In genomic region chr3:135366816-135367215, GRCh38 we compare ENCODE assay signal across 27 cellular contexts.
DNase-seq lines count a peak whose midpoint lies in the region; ATAC-seq, FAIRE-seq and TF ChIP-seq lines count a peak whose summit lies in the region.
"Had no signal": no experiment of that assay in that cellular context is flagged by ENCODE, and none has a peak within 500 bp of the region (broad histone marks: within the 10 kb centered on the region; RNA-seq: fewer than 3 reads in every experiment).

No MANE protein-coding gene starts in this region.

- no peak overlapping the region for H3K9ac ChIP-seq in PC-3 (ENCODE audit: low read length)
- H3K9ac ChIP-seq: BLaER1 treated with 17β-estradiol and CSF1 and Interleukin-3, amounts not matched to agents 10 nM and 100 nM had no signal

- in situ Hi-C loops in Caki2 (cut with HindIII; ENCODE audit: low pct_unique_long_range_greater_than_20kb, low sequenced_read_pairs): no loop called here
- in situ Hi-C loops in GM13976 (cut with MboI; ENCODE audit: low sequenced_read_pairs, unreplicated experiment): no loop called here

- peak; percentile 4 for DNase-seq in Caki2 (ENCODE audit: low read depth)
- peak; percentile 2 for DNase-seq in PC-3
- DNase-seq in esophagus muscularis mucosa (ENCODE audit: extremely low spot score): peak; percentile 64
- peak; percentile 76 for DNase-seq in osteocyte (ENCODE audit: extremely low spot score, unreplicated experiment)
- no peak for DNase-seq in GM13976 (ENCODE audit: low spot score)
- no peak for DNase-seq in HTR-8/SVneo (ENCODE audit: insufficient read length, low spot score)
- DNase-seq in stimulated activated CD4-positive, alpha-beta T cell treated with anti-CD3 and anti-CD28 coated beads, Interleukin-1b, Interleukin-23, amount 100 ng/mL, for 48 hours: no peak
- DNase-seq: AML-193; Caco-2; CD4-positive, alpha-beta T cell; CD8-positive, alpha-beta T cell; DMS 273 treated with DMSO at 0.1 percent for 48 hours; DMS153; DMS53; DMS79; DND-41; EL; GDM1 had no signal

- CTCF ChIA-PET in PC-3 (lab: Charles Lee): no interaction called here

- no peaks in the 10 kb centered on the region for H3K36me3 ChIP-seq in PC-3 (ENCODE audit: low read depth, low read length)
- no peaks in the 10 kb centered on the region for H3K36me3 ChIP-seq in esophagus muscularis mucosa
- H3K36me3 ChIP-seq: BLaER1 treated with 17β-estradiol and CSF1 and Interleukin-3, amounts not matched to agents 10 nM and 100 nM had no signal

- intact Hi-C loops in PC-3 (cut with micrococcal nuclease) (no loop called here), esophagus muscularis mucosa (cut with DNase I) (no loop called here)

- TF ChIP-seq EP300 in esophagus muscularis mucosa (IDR thresholded peaks at IDR 0.05): no peak

- BruUV-seq in PC-3 (replicated peaks; lab: Mats Ljungman, UMichigan): no TSS peak

- 81% methylated on average over 3 of the region's 3 CpGs for WGBS in esophagus muscularis mucosa

- no peaks in the 10 kb centered on the region for H3K27me3 ChIP-seq in PC-3 (ENCODE audit: low read length)
- no peaks in the 10 kb centered on the region for H3K27me3 ChIP-seq in esophagus muscularis mucosa
- H3K27me3 ChIP-seq: BLaER1 treated with 17β-estradiol and CSF1 and Interleukin-3, amounts not matched to agents 10 nM and 100 nM had no signal

- no peak for FAIRE-seq in HTR-8/SVneo (lab: Jason Lieb, UNC)
- FAIRE-seq: A549, GM12878, GM12892, GM19239 had no signal

- no peak overlapping the region for H2AFZ ChIP-seq in PC-3 (ENCODE audit: low read length)

- H3K4me1 ChIP-seq in PC-3 (ENCODE audit: insufficient read depth, low read length): no peaks in the 10 kb centered on the region
- no peaks in the 10 kb centered on the region for H3K4me1 ChIP-seq in esophagus muscularis mucosa
- H3K4me1 ChIP-seq: A549; BLaER1 treated with 17β-estradiol and CSF1 and Interleukin-3, amounts not matched to agents 10 nM and 100 nM; Caco-2 had no signal

- H3K9me3 ChIP-seq in PC-3 (ENCODE audit: low read length) (no peaks in the 10 kb centered on the region), esophagus muscularis mucosa (no peaks in the 10 kb centered on the region)
- H3K9me3 ChIP-seq: A549; BLaER1 treated with 17β-estradiol and CSF1 and Interleukin-3, amounts not matched to agents 10 nM and 100 nM; Caco-2 had no signal

- H3K4me3 ChIP-seq in PC-3 (ENCODE audit: low read length) (no peak overlapping the region), esophagus muscularis mucosa (no peak overlapping the region)
- H3K4me3 ChIP-seq: A549; BLaER1 treated with 17β-estradiol and CSF1 and Interleukin-3, amounts not matched to agents 10 nM and 100 nM; GM12878 had no signal

- no peak overlapping the region for H3K4me3 Mint-ChIP-seq in osteocyte (ENCODE audit: unreplicated experiment)
- H3K4me3 Mint-ChIP-seq: B cell; CD4-positive, alpha-beta T cell; CD8-positive, alpha-beta T cell had no signal

- no peaks in the 10 kb centered on the region for H3K4me1 Mint-ChIP-seq in osteocyte (ENCODE audit: unreplicated experiment)
- H3K4me1 Mint-ChIP-seq: B cell had no signal

- H3K36me3 Mint-ChIP-seq in osteocyte (ENCODE audit: unreplicated experiment): no peaks in the 10 kb centered on the region
- H3K36me3 Mint-ChIP-seq: CD8-positive, alpha-beta T cell had no signal

- TF ChIP-seq CTCF in PC-3 (conservative IDR thresholded peaks at IDR 0.05; ENCODE audit: low read depth, low read length) (no peak), esophagus muscularis mucosa (IDR thresholded peaks at IDR 0.05) (no peak), osteocyte (IDR thresholded peaks at IDR 0.05) (no peak), GM13976 (IDR thresholded peaks at IDR 0.05; ENCODE audit: borderline replicate concordance, control extremely low read depth, extremely low read depth, insufficient read depth, missing control alignments) (no peak)

- H3K27ac ChIP-seq in PC-3 (ENCODE audit: low read length) (no peak overlapping the region), esophagus muscularis mucosa (replicated peaks in 1 of 4) (no peak overlapping the region)
- H3K27ac ChIP-seq: 22Rv1; A549; BLaER1 treated with 17β-estradiol and CSF1 and Interleukin-3, amounts not matched to agents 10 nM and 100 nM; C4-2B had no signal

- H4K20me1 ChIP-seq in PC-3 (ENCODE audit: low read length): no peaks in the 10 kb centered on the region
- H4K20me1 ChIP-seq: BLaER1 treated with 17β-estradiol and CSF1 and Interleukin-3, amounts not matched to agents 10 nM and 100 nM had no signal

- no peak for TF ChIP-seq POLR2A in esophagus muscularis mucosa (IDR thresholded peaks at IDR 0.05; ENCODE audit: low read depth)

- no peaks in the 10 kb centered on the region for H3F3A ChIP-seq in PC-3 (ENCODE audit: low read length, unreplicated experiment)

- no peak overlapping the region for H3K27ac Mint-ChIP-seq in osteocyte (ENCODE audit: unreplicated experiment)
- H3K27ac Mint-ChIP-seq: B cell; CD4-positive, alpha-beta T cell; CD8-positive, alpha-beta T cell had no signal

- no peaks in the 10 kb centered on the region for H3K27me3 Mint-ChIP-seq in osteocyte (ENCODE audit: unreplicated experiment)
- H3K27me3 Mint-ChIP-seq: B cell; CD4-positive, alpha-beta T cell had no signal

- POLR2A ChIA-PET in PC-3 (lab: Charles Lee; ENCODE audit: unreplicated experiment): no interaction called here

- H3K9me2 ChIP-seq in PC-3 (replicated peaks; ENCODE audit: low read length): no peaks in the 10 kb centered on the region

- H3K79me2 ChIP-seq in PC-3 (ENCODE audit: low read length): no peaks in the 10 kb centered on the region

- ATAC-seq in PC-3 (no peak), GM18498 (IDR thresholded peaks at IDR 0.05; ENCODE audit: unreplicated experiment) (no peak)
- ATAC-seq: A549; CD8-positive, alpha-beta T cell; GM12878 had no signal

- no peak overlapping the region for H3K4me2 ChIP-seq in PC-3 (ENCODE audit: low read length)
- H3K4me2 ChIP-seq: A549; BLaER1 treated with 17β-estradiol and CSF1 and Interleukin-3, amounts not matched to agents 10 nM and 100 nM had no signal

- no peaks in the 10 kb centered on the region for H3K9me3 Mint-ChIP-seq in osteocyte (ENCODE audit: unreplicated experiment)
- H3K9me3 Mint-ChIP-seq: CD8-positive, alpha-beta T cell had no signal

Comparison
In these comparisons a context has a peak if more than half of its experiments do, and no peak if none do; other contexts are left out.
1. DNase-seq: peak in Caki2 (single experiment), PC-3 (single experiment), esophagus muscularis mucosa (single experiment) and osteocyte (single experiment); none in GM13976 (single experiment), HTR-8/SVneo (single experiment) and stimulated activated CD4-positive, alpha-beta T cell treated with anti-CD3 and anti-CD28 coated beads, Interleukin-1b, Interleukin-23, amount 100 ng/mL, for 48 hours (single experiment).